ENCODE assay signal across 18 cellular contexts in genomic region chr4:178599521-178599920, GRCh38.
DNase-seq lines count a peak whose midpoint lies in the region; ATAC-seq and TF ChIP-seq lines count a peak whose summit lies in the region.
"Had no signal": no experiment of that assay in that cellular context is flagged by ENCODE, and none has a peak within 500 bp of the region (broad histone marks: within the 10 kb centered on the region; RNA-seq: fewer than 3 reads in every experiment).

No MANE protein-coding gene starts in this region.

- no peaks in the 10 kb centered on the region for H3K9me2 ChIP-seq in PC-3 (replicated peaks; ENCODE audit: low read length)

- no peaks in the 10 kb centered on the region for H3K36me3 ChIP-seq in breast epithelium
- no peaks in the 10 kb centered on the region for H3K36me3 ChIP-seq in PC-3 (ENCODE audit: low read depth, low read length)
- no peaks in the 10 kb centered on the region for H3K36me3 ChIP-seq in left lung
- H3K36me3 ChIP-seq: prostate gland, spleen, upper lobe of left lung had no signal

- BruUV-seq in MCF 10A (replicated peaks; lab: Mats Ljungman, UMichigan) (no TSS peak), PC-3 (replicated peaks; lab: Mats Ljungman, UMichigan) (no TSS peak)

- no peak overlapping the region for H3K27ac Mint-ChIP-seq in MCF 10A (ENCODE audit: low read depth, unreplicated experiment)
- H3K27ac Mint-ChIP-seq: activated CD4-positive, alpha-beta T cell treated with anti-CD3 and anti-CD28 coated beads for 36 hours; activated naive CD4-positive, alpha-beta T cell treated with anti-CD3 and anti-CD28 coated beads, Interleukin-2, amount 10 ng/mL, durations not matched to agents 7 days and 5 days; IgD-negative memory B cell; stimulated activated naive B cell treated with anti-CD40 and anti-IgM and Interleukin-4, amounts not matched to agents 10 μg/mL and 1 μg/mL and 100 μg/mL, for 72 hours had no signal

- no peaks in the 10 kb centered on the region for H3F3A ChIP-seq in PC-3 (ENCODE audit: low read length, unreplicated experiment)

- CTCF ChIA-PET in MCF 10A (lab: Yijun Ruan, JAX) (interaction anchor here (0.6 to 2.2 kb wide), 11 partner anchors 9 to 1805 kb away, joined by 3 to 10 read pairs (median 4); no protein-coding TSS in a partner anchor), PC-3 (lab: Charles Lee) (interaction anchor here (0.6 kb wide), 1 partner anchor 873 kb away, joined by 4 read pairs; no protein-coding TSS in a partner anchor)

- no peak overlapping the region for H3K9ac ChIP-seq in PC-3 (ENCODE audit: low read length)

- no peak overlapping the region for H3K4me3 Mint-ChIP-seq in MCF 10A (ENCODE audit: unreplicated experiment)
- H3K4me3 Mint-ChIP-seq: activated CD4-positive, alpha-beta T cell treated with anti-CD3 and anti-CD28 coated beads for 36 hours; activated naive CD4-positive, alpha-beta T cell treated with anti-CD3 and anti-CD28 coated beads, Interleukin-2, amount 10 ng/mL, durations not matched to agents 7 days and 5 days; IgD-negative memory B cell; stimulated activated naive B cell treated with anti-CD40 and anti-IgM and Interleukin-4, amounts not matched to agents 10 μg/mL and 1 μg/mL and 100 μg/mL, for 72 hours had no signal

- no peaks in the 10 kb centered on the region for H3K79me2 ChIP-seq in PC-3 (ENCODE audit: low read length)

- H3K4me1 ChIP-seq in breast epithelium (no peaks in the 10 kb centered on the region), PC-3 (ENCODE audit: insufficient read depth, low read length) (no peaks in the 10 kb centered on the region), left lung (no peaks in the 10 kb centered on the region)
- H3K4me1 ChIP-seq: body of pancreas, prostate gland, spleen, upper lobe of left lung had no signal

- no peaks in the 10 kb centered on the region for H3K27me3 ChIP-seq in breast epithelium
- H3K27me3 ChIP-seq in PC-3 (ENCODE audit: low read length): no peaks in the 10 kb centered on the region
- no peaks in the 10 kb centered on the region for H3K27me3 ChIP-seq in left lung
- H3K27me3 ChIP-seq: body of pancreas, spleen, upper lobe of left lung had no signal

- H3K27me3 Mint-ChIP-seq in MCF 10A (ENCODE audit: insufficient read depth, unreplicated experiment): no peaks in the 10 kb centered on the region
- H3K27me3 Mint-ChIP-seq: activated CD4-positive, alpha-beta T cell treated with anti-CD3 and anti-CD28 coated beads for 36 hours; activated naive CD4-positive, alpha-beta T cell treated with anti-CD3 and anti-CD28 coated beads, Interleukin-2, amount 10 ng/mL, durations not matched to agents 7 days and 5 days; IgD-negative memory B cell; stimulated activated naive B cell treated with anti-CD40 and anti-IgM and Interleukin-4, amounts not matched to agents 10 μg/mL and 1 μg/mL and 100 μg/mL, for 72 hours had no signal

- H3K4me2 ChIP-seq in PC-3 (ENCODE audit: low read length): no peak overlapping the region

- H3K27ac ChIP-seq in breast epithelium: no peak overlapping the region
- no peak overlapping the region for H3K27ac ChIP-seq in PC-3 (ENCODE audit: low read length)
- H3K27ac ChIP-seq in left lung: no peak overlapping the region
- H3K27ac ChIP-seq: body of pancreas, prostate gland, spleen, upper lobe of left lung had no signal

- H3K9me3 ChIP-seq in breast epithelium: peaks cover 0 to 28% of the 10 kb centered on the region in 2 donors
- no peaks in the 10 kb centered on the region for H3K9me3 ChIP-seq in PC-3 (ENCODE audit: low read length)
- H3K9me3 ChIP-seq in left lung: peaks cover 0 to 4% of the 10 kb centered on the region in 2 donors
- H3K9me3 ChIP-seq: body of pancreas, prostate gland had no signal

- no peak overlapping the region for H2AFZ ChIP-seq in PC-3 (ENCODE audit: low read length)

- no peak for TF ChIP-seq POLR2A in breast epithelium (IDR thresholded peaks at IDR 0.05)

- DNase-seq in MCF 10A (ENCODE audit: unreplicated experiment) (peak; percentile 28), breast epithelium (ENCODE audit: low spot score in 2 of 2) (no peak), PC-3 (peak; percentile 32), glomerular visceral epithelial cell (ENCODE audit: extremely low spot score) (peak; percentile 17), left lung (no peak), posterior cingulate gyrus (no peak), NCI-H2029 (lab: John Stamatoyannopoulos, UW) (no peak)
- DNase-seq in activated CD4-positive, CD25-positive, alpha-beta regulatory T cell (lab: John Stamatoyannopoulos, UW): no peak
- DNase-seq: activated CD4-positive, alpha-beta T cell treated with anti-CD3 and anti-CD28 coated beads for 36 hours; activated naive CD4-positive, alpha-beta T cell treated with anti-CD3 and anti-CD28 coated beads, Interleukin-2, amount 10 ng/mL, durations not matched to agents 7 days and 5 days; body of pancreas; hypothalamus; left ventricle myocardium superior; spleen; stimulated activated naive B cell treated with anti-CD40 and anti-IgM and Interleukin-4, amounts not matched to agents 10 μg/mL and 1 μg/mL and 100 μg/mL, for 72 hours; upper lobe of left lung had no signal

- H3K4me3 ChIP-seq in breast epithelium (no peak overlapping the region), PC-3 (ENCODE audit: low read length) (no peak overlapping the region), left lung (no peak overlapping the region)
- H3K4me3 ChIP-seq: body of pancreas, prostate gland, spleen, upper lobe of left lung had no signal

- no peaks in the 10 kb centered on the region for H3K4me1 Mint-ChIP-seq in MCF 10A (ENCODE audit: insufficient read depth, unreplicated experiment)
- H3K4me1 Mint-ChIP-seq: activated CD4-positive, alpha-beta T cell treated with anti-CD3 and anti-CD28 coated beads for 36 hours; activated naive CD4-positive, alpha-beta T cell treated with anti-CD3 and anti-CD28 coated beads, Interleukin-2, amount 10 ng/mL, durations not matched to agents 7 days and 5 days; IgD-negative memory B cell; stimulated activated naive B cell treated with anti-CD40 and anti-IgM and Interleukin-4, amounts not matched to agents 10 μg/mL and 1 μg/mL and 100 μg/mL, for 72 hours had no signal

- no peaks in the 10 kb centered on the region for H3K36me3 Mint-ChIP-seq in MCF 10A (ENCODE audit: insufficient read depth, unreplicated experiment)
- H3K36me3 Mint-ChIP-seq: activated naive CD4-positive, alpha-beta T cell treated with anti-CD3 and anti-CD28 coated beads, Interleukin-2, amount 10 ng/mL, durations not matched to agents 7 days and 5 days; IgD-negative memory B cell; stimulated activated naive B cell treated with anti-CD40 and anti-IgM and Interleukin-4, amounts not matched to agents 10 μg/mL and 1 μg/mL and 100 μg/mL, for 72 hours had no signal

- H3K9me3 Mint-ChIP-seq in MCF 10A (ENCODE audit: unreplicated experiment): no peaks in the 10 kb centered on the region

- intact Hi-C loops in MCF 10A (cut with micrococcal nuclease) (loop anchor here (1.0 to 10.0 kb wide), 2 partner anchors 708 to 1045 kb away; no protein-coding TSS in a partner anchor), breast epithelium (cut with DNase I; ENCODE audit: low total_unique reads) (no loop called here), PC-3 (cut with micrococcal nuclease) (loop anchor here (5.0 to 10.0 kb wide), 2 partner anchors 708 to 935 kb away; no protein-coding TSS in a partner anchor), left lung (cut with DNase I) (no loop called here), posterior cingulate gyrus (cut with DNase I) (no loop called here)

- peak; percentile 42 for TF ChIP-seq CTCF in MCF 10A (IDR thresholded peaks at IDR 0.05; ENCODE audit: unreplicated experiment)
- no peak for TF ChIP-seq CTCF in breast epithelium (IDR thresholded peaks at IDR 0.05)
- peak; percentile 62 for TF ChIP-seq CTCF in PC-3 (conservative IDR thresholded peaks at IDR 0.05; ENCODE audit: low read depth, low read length)
- no peak for TF ChIP-seq CTCF in left lung (IDR thresholded peaks at IDR 0.05)

- POLR2A ChIA-PET in MCF 10A (lab: Yijun Ruan, JAX) (no interaction called here), PC-3 (lab: Charles Lee; ENCODE audit: unreplicated experiment) (no interaction called here)

- H4K20me1 ChIP-seq in PC-3 (ENCODE audit: low read length): no peaks in the 10 kb centered on the region

- no peak; the same call in 1 of the 2 replicates for ATAC-seq in PC-3
- ATAC-seq in left lung: no peak
- ATAC-seq: activated CD4-positive, alpha-beta T cell treated with anti-CD3 and anti-CD28 coated beads for 36 hours; body of pancreas; left ventricle myocardium superior; stimulated activated naive B cell treated with anti-CD40 and anti-IgM and Interleukin-4, amounts not matched to agents 10 μg/mL and 1 μg/mL and 100 μg/mL, for 72 hours had no signal

Comparison
In these comparisons a context has a peak if more than half of its experiments do, and no peak if none do; other contexts are left out.
1. DNase-seq: peak in MCF 10A (single experiment), PC-3 (single experiment) and glomerular visceral epithelial cell (single experiment); none in breast epithelium (0 of 2), activated CD4-positive, CD25-positive, alpha-beta regulatory T cell (0 of 4), left lung (0 of 2), posterior cingulate gyrus (0 of 10) and NCI-H2029 (single experiment).
2. CTCF ChIP-seq: peak in MCF 10A (single experiment) and PC-3 (single experiment); none in breast epithelium (0 of 3) and left lung (0 of 2).
3. intact Hi-C loops: an anchor here in MCF 10A (1.0 to 10.0 kb wide) and PC-3 (5.0 to 10.0 kb wide); none called in breast epithelium, left lung and posterior cingulate gyrus.